11 cellular contexts compared by ENCODE assay signal in genomic region chr7:112160130-112160770, GRCh38. TPM values are rescaled to one million over a fixed set of nuclear protein-coding genes. Genes with fewer than 3 reads are reported as not detected.
DNase-seq lines count a peak whose midpoint lies in the region; ATAC-seq and TF ChIP-seq lines count a peak whose summit lies in the region.
"Had no signal": no experiment of that assay in that cellular context is flagged by ENCODE, and none has a peak within 500 bp of the region (broad histone marks: within the 10 kb centered on the region; RNA-seq: fewer than 3 reads in every experiment).

No MANE protein-coding gene starts in this region.

- H3K4me3 ChIP-seq in brain microvascular endothelial cell (ENCODE audit: low read depth, low read length) (no peak overlapping the region), liver (ENCODE audit: low read depth in 1 of 3, low read length in 3 of 3) (no peak overlapping the region)
- H3K4me3 ChIP-seq: GM12878 had no signal

- WGBS in liver: 62% methylated on average over 2 of the region's 2 CpGs

- TF ChIP-seq CTCF in brain microvascular endothelial cell (IDR thresholded peaks at IDR 0.05; ENCODE audit: low read depth, low read length, missing control alignments) (no peak), liver (IDR thresholded peaks at IDR 0.05; ENCODE audit: low read depth, low read length, missing input control) (no peak)

- ATAC-seq in left cardiac atrium: no peak
- no peak for ATAC-seq in left ventricle myocardium superior
- ATAC-seq in HG02642 (IDR thresholded peaks at IDR 0.05; ENCODE audit: poor library complexity, unreplicated experiment): no peak
- no peak for ATAC-seq in HG02798 (IDR thresholded peaks at IDR 0.05; ENCODE audit: poor library complexity, unreplicated experiment)
- ATAC-seq in HG02623 (IDR thresholded peaks at IDR 0.05; ENCODE audit: unreplicated experiment): no peak
- ATAC-seq: GM12878 had no signal

- peaks cover 10 to 23% (median 15%) of the 10 kb centered on the region in 4 donors for H3K4me1 ChIP-seq in liver (ENCODE audit: control insufficient read depth in 4 of 4, insufficient read depth in 4 of 4, low read length in 3 of 4)

- intact Hi-C loops in left cardiac atrium (cut with DNase I): no loop called here
- intact Hi-C loops in left ventricle myocardium superior (cut with micrococcal nuclease): no loop called here

- no peaks in the 10 kb centered on the region for H3K9me3 ChIP-seq in liver (ENCODE audit: control insufficient read depth in 4 of 4, low read length in 3 of 4)
- H3K9me3 ChIP-seq: neutrophil had no signal

- H3K27me3 ChIP-seq in brain microvascular endothelial cell (replicated peaks) (no peaks in the 10 kb centered on the region), liver (ENCODE audit: control insufficient read depth in 4 of 4, insufficient read depth in 4 of 4, low read length in 3 of 4) (no peaks in the 10 kb centered on the region)
- H3K27me3 ChIP-seq: neutrophil had no signal

- no peak overlapping the region for H3K9ac ChIP-seq in liver (ENCODE audit: low read depth in 1 of 2, low read length in 2 of 2)

- in situ Hi-C loops in brain microvascular endothelial cell (cut with HindIII; ENCODE audit: low pct_ligation_motif_present, low sequenced_read_pairs): no loop called here

- peak; percentile 36 for DNase-seq in left cardiac atrium
- no peak for DNase-seq in left ventricle myocardium superior
- DNase-seq in brain microvascular endothelial cell: peak; percentile 51
- no peak for DNase-seq in NCI-H2227 (lab: John Stamatoyannopoulos, UW; ENCODE audit: unreplicated experiment)
- DNase-seq: NCI-H1930 had no signal

- H3K27ac ChIP-seq in brain microvascular endothelial cell (peak overlapping the region; percentile 36), liver (ENCODE audit: low read depth in 1 of 2, low read length in 2 of 2) (peak overlapping the region in 1 of 2 donors; percentile 3)

- H3K36me3 ChIP-seq in brain microvascular endothelial cell (replicated peaks) (no peaks in the 10 kb centered on the region), liver (ENCODE audit: control insufficient read depth in 4 of 4, insufficient read depth in 3 of 4, low read depth in 1 of 4, low read length in 3 of 4) (no peaks in the 10 kb centered on the region)
- H3K36me3 ChIP-seq: neutrophil had no signal

- TF ChIP-seq RAD21 in liver (IDR thresholded peaks at IDR 0.05): no peak

TF ChIP-seq in liver, 16 proteins besides CTCF, POLR2A, EP300 and RAD21:
- TF ChIP-seq RXRA (IDR thresholded peaks at IDR 0.05) (peak; percentile 6 to 35), MAX (IDR thresholded peaks at IDR 0.05) (no peak), FOXA2 (IDR thresholded peaks at IDR 0.05) (no peak), NR2F2 (IDR thresholded peaks at IDR 0.05) (peak; percentile 97), SP1 (IDR thresholded peaks at IDR 0.05) (peak; percentile 29), YY1 (IDR thresholded peaks at IDR 0.05) (no peak), REST (IDR thresholded peaks at IDR 0.05) (no peak)
TF ChIP-seq in liver: peak in this region for 3.

RNA-seq across cellular contexts. Expression of gene DOCK4, which starts 45.9 kb away (rescaled TPM):
- total RNA-seq in left cardiac atrium (10 to 100 TPM; 17.1 to 19.3 TPM), left ventricle myocardium superior (13.9 TPM), liver (10 to 100 TPM; 16.9 to 48.9 TPM)
- 1 to 10 TPM; 7.2 to 8.7 TPM for polyA plus RNA-seq in liver

RNA-seq across cellular contexts. Expression of gene ZNF277, which starts 46.2 kb away (rescaled TPM):
- 10 to 100 TPM; 14.9 to 16.2 TPM for total RNA-seq in left cardiac atrium
- 17.0 TPM for total RNA-seq in left ventricle myocardium superior
- 10 to 100 TPM; 16.9 to 23.5 TPM for total RNA-seq in liver
- 10 to 100 TPM in 1 of 2 donors, 1 to 10 TPM in 1; 7.8 to 12.2 TPM for polyA plus RNA-seq in liver

Comparison
In these comparisons a context has a peak if more than half of its experiments do, and no peak if none do; other contexts are left out.
1. DNase-seq: peak in left cardiac atrium (single experiment) and brain microvascular endothelial cell (single experiment); none in left ventricle myocardium superior (single experiment) and NCI-H2227 (single experiment).